In genomic region chr3:23859012-23859743, GRCh38 we compare ENCODE assay signal across 11 cellular contexts. TPM values are rescaled to one million over a fixed set of nuclear protein-coding genes. Genes with fewer than 3 reads are reported as not detected.
A peak's percentile ranks its signal among the peaks of the same experiment; 100 is the strongest.
DNase-seq lines count a peak whose midpoint lies in the region; ATAC-seq, FAIRE-seq and TF ChIP-seq lines count a peak whose summit lies in the region.
"Had no signal": no experiment of that assay in that cellular context is flagged by ENCODE, and none has a peak within 500 bp of the region (broad histone marks: within the 10 kb centered on the region; RNA-seq: fewer than 3 reads in every experiment).

No MANE protein-coding gene starts in this region.

- H3K4me2 ChIP-seq in PC-3 (ENCODE audit: low read length), result peak overlapping the region; percentile 30

- ATAC-seq in PC-3, result peak; percentile 90
- ATAC-seq: activated naive CD8-positive, alpha-beta T cell treated with anti-CD3 and anti-CD28 coated beads, Interleukin-2, amount 50 U/mL, for 24 hours had no signal

- H3K36me3 ChIP-seq in PC-3 (ENCODE audit: low read depth, low read length), result 0 out of 2 replicates have a peak, but pooled peaks cover 3% of the 10 kb centered on the region
- H3K36me3 ChIP-seq in kidney (ENCODE audit: control insufficient read depth in 1 of 2, insufficient read depth in 2 of 2, low read length in 2 of 2), result no peaks in the 10 kb centered on the region

- peaks cover 35% of the 10 kb centered on the region for H4K20me1 ChIP-seq in PC-3 (ENCODE audit: low read length)

- H3K9ac ChIP-seq in PC-3 (ENCODE audit: low read length) (no peak overlapping the region), kidney (ENCODE audit: low read length in 2 of 2) (no peak overlapping the region)

- H3K27ac ChIP-seq in PC-3 (ENCODE audit: low read length) (no peak overlapping the region), kidney (ENCODE audit: low read depth in 2 of 2, low read length in 2 of 2) (no peak overlapping the region)

- peaks cover 88% of the 10 kb centered on the region for H3K79me2 ChIP-seq in PC-3 (ENCODE audit: low read length)

- FAIRE-seq in kidney (lab: Jason Lieb, UNC), result no peak

- H3K9me2 ChIP-seq in PC-3 (replicated peaks; ENCODE audit: low read length), result no peaks in the 10 kb centered on the region

- in situ Hi-C loops in ACHN (cut with HindIII; ENCODE audit: low pct_ligation_motif_present, low pct_unique_long_range_greater_than_20kb, low sequenced_read_pairs), result no loop called here

- DNase-seq in GM03348 (ENCODE audit: low spot score) (peak; percentile 36), PC-3 (peak; percentile 78), fibroblast of pulmonary artery (ENCODE audit: low read depth) (peak; percentile 25), pulmonary artery endothelial cell (ENCODE audit: low read depth, low spot score) (peak; percentile 47), kidney (no peak), NCI-H2171 (lab: John Stamatoyannopoulos, UW) (no peak), ACHN (no peak), NCI-H2081 (lab: John Stamatoyannopoulos, UW) (no peak)
- DNase-seq: activated naive CD8-positive, alpha-beta T cell treated with anti-CD3 and anti-CD28 coated beads, Interleukin-2, amount 50 U/mL, for 24 hours; NCI-H1436 treated with DMSO at 0.1 percent for 48 hours; T-helper 9 cell had no signal

- H3K4me3 ChIP-seq in PC-3 (ENCODE audit: low read length), result no peak overlapping the region
- H3K4me3 ChIP-seq in fibroblast of pulmonary artery (replicated peaks; ENCODE audit: low read depth, low read length), result no peak overlapping the region
- no peak overlapping the region for H3K4me3 ChIP-seq in kidney (ENCODE audit: low read length in 2 of 2)

- TF ChIP-seq CTCF in PC-3 (conservative IDR thresholded peaks at IDR 0.05; ENCODE audit: low read depth, low read length) (no peak), fibroblast of pulmonary artery (IDR thresholded peaks at IDR 0.05; ENCODE audit: low read length, missing control alignments) (no peak), kidney (IDR thresholded peaks at IDR 0.05; ENCODE audit: borderline replicate concordance, extremely low read depth, insufficient read depth) (no peak)

- H3F3A ChIP-seq in PC-3 (ENCODE audit: low read length, unreplicated experiment), result no peaks in the 10 kb centered on the region

- POLR2A ChIA-PET in PC-3 (lab: Charles Lee; ENCODE audit: unreplicated experiment), result no interaction called here

- peaks cover 17% of the 10 kb centered on the region for H3K4me1 ChIP-seq in PC-3 (ENCODE audit: insufficient read depth, low read length)
- peaks cover 13 to 15% of the 10 kb centered on the region in 2 donors for H3K4me1 ChIP-seq in kidney (ENCODE audit: control insufficient read depth in 1 of 2, insufficient read depth in 1 of 2, low read depth in 1 of 2, low read length in 2 of 2)

- no peak overlapping the region for H2AFZ ChIP-seq in PC-3 (ENCODE audit: low read length)

- BruUV-seq in PC-3 (replicated peaks; lab: Mats Ljungman, UMichigan), result no TSS peak

- CTCF ChIA-PET in PC-3 (lab: Charles Lee), result no interaction called here

- H3K9me3 ChIP-seq in PC-3 (ENCODE audit: low read length), result no peaks in the 10 kb centered on the region
- H3K9me3 ChIP-seq in kidney (ENCODE audit: control insufficient read depth in 1 of 2, low read length in 2 of 2), result no peaks in the 10 kb centered on the region

- intact Hi-C loops in PC-3 (cut with micrococcal nuclease) (no loop called here), kidney (cut with DNase I) (no loop called here)

- H3K27me3 ChIP-seq in PC-3 (ENCODE audit: low read length), result no peaks in the 10 kb centered on the region

RNA-seq across cellular contexts. Expression of gene UBE2E1, which starts 53.4 kb away (rescaled TPM):
- total RNA-seq in PC-3 (2014; rRNA removed), result 90.1 and 117 TPM in 2 replicates
- 120 and 123 TPM in 2 replicates for total RNA-seq in pulmonary artery endothelial cell
- total RNA-seq in kidney, result 83.2 TPM
- 69.1 TPM for polyA plus RNA-seq in kidney (ENCODE audit: insufficient read depth, low read depth, low replicate concordance)

RNA-seq across cellular contexts. Expression of gene NKIRAS1, which starts 57.6 kb away (rescaled TPM):
- total RNA-seq in PC-3 (2014; rRNA removed), result 12.7 and 14.9 TPM in 2 replicates
- total RNA-seq in pulmonary artery endothelial cell, result 6.3 and 10.0 TPM in 2 replicates
- 7.1 TPM for total RNA-seq in kidney
- 17.2 TPM for polyA plus RNA-seq in kidney (ENCODE audit: insufficient read depth, low read depth, low replicate concordance)

RNA-seq across cellular contexts. Expression of gene RPL15, which starts 57.8 kb away (rescaled TPM):
- total RNA-seq in PC-3 (2014; rRNA removed) (1,500 and 1,904 TPM in 2 replicates), pulmonary artery endothelial cell (1,869 and 2,385 TPM in 2 replicates), kidney (1,508 TPM)
- 2,114 TPM for polyA plus RNA-seq in kidney (ENCODE audit: insufficient read depth, low read depth, low replicate concordance)

Comparison
In these comparisons a context has a peak if more than half of its experiments do, and no peak if none do; other contexts are left out.
1. DNase-seq: peak in GM03348 (single experiment), PC-3 (single experiment), fibroblast of pulmonary artery (single experiment) and pulmonary artery endothelial cell (single experiment); none in kidney (single experiment), NCI-H2171 (single experiment), ACHN (single experiment) and NCI-H2081 (0 of 2).